ENCODE assay signal across 1 cellular context in genomic region chr13:42271337-42272114, GRCh38.
TF ChIP-seq lines count a peak whose summit lies in the region.

No MANE protein-coding gene starts in this region.

TF ChIP-seq in HEK293, 187 proteins besides CTCF, POLR2A, EP300 and RAD21 (continued from another document and continues in another):
- TF ChIP-seq ZNF488 (tag by site-specific recombination; IDR thresholded peaks at IDR 0.05): no peak
- TF ChIP-seq, protein P1, sequence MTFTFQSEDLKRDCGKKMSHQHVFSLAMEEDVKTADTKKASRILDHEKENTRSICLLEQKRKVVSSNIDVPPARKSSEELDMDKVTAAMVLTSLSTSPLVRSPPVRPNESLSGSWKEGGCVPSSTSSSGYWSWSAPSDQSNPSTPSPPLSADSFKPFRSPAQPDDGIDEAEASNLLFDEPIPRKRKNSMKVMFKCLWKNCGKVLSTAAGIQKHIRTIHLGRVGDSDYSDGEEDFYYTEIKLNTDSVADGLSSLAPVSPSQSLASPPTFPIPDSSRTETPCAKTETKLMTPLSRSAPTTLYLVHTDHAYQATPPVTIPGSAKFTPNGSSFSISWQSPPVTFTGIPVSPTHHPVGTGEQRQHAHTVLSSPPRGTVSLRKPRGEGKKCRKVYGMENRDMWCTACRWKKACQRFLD (tag by site-specific recombination; IDR thresholded peaks at IDR 0.05): no peak
- TF ChIP-seq KLF10 (tag by site-specific recombination; IDR thresholded peaks at IDR 0.05): peak; percentile 79; the same call in 1 of the 2 replicates
- peak; percentile 81 for TF ChIP-seq ZNF335 (tag by site-specific recombination; conservative IDR thresholded peaks at IDR 0.05)
- no peak for TF ChIP-seq ZNF169 (tag by site-specific recombination; IDR thresholded peaks at IDR 0.05)
- TF ChIP-seq BCL11B (tag by site-specific recombination; IDR thresholded peaks at IDR 0.05; ENCODE audit: low read depth): no peak
- no peak for TF ChIP-seq ZSCAN16 (tag by site-specific recombination; IDR thresholded peaks at IDR 0.05)
- no peak for TF ChIP-seq FEZF1 (tag by site-specific recombination; IDR thresholded peaks at IDR 0.05)
- TF ChIP-seq ZNF701 (tag by site-specific recombination; IDR thresholded peaks at IDR 0.05): no peak
- peak; percentile 64; the same call in 1 of the 2 replicates for TF ChIP-seq ZNF518A (tag by site-specific recombination; conservative IDR thresholded peaks at IDR 0.05; ENCODE audit: low read depth)
- no peak for TF ChIP-seq ZNF514 (tag by site-specific recombination; IDR thresholded peaks at IDR 0.05)
- no peak for TF ChIP-seq ZNF747 (tag by site-specific recombination; IDR thresholded peaks at IDR 0.05)
- TF ChIP-seq ZSCAN18 (tag by site-specific recombination; IDR thresholded peaks at IDR 0.05): no peak
- no peak for TF ChIP-seq ZNF707 (tag by site-specific recombination; IDR thresholded peaks at IDR 0.05)
- TF ChIP-seq ZNF596 (tag by site-specific recombination; IDR thresholded peaks at IDR 0.05): no peak
- TF ChIP-seq ZNF677 (tag by site-specific recombination; IDR thresholded peaks at IDR 0.05): no peak
- peak; percentile 52; the same call in 1 of the 2 replicates for TF ChIP-seq ZEB2 (tag by site-specific recombination; IDR thresholded peaks at IDR 0.05)
- TF ChIP-seq ZBTB20 (tag by site-specific recombination; IDR thresholded peaks at IDR 0.05): peak; percentile 47; the same call in 1 of the 2 replicates
- TF ChIP-seq, protein P2, sequence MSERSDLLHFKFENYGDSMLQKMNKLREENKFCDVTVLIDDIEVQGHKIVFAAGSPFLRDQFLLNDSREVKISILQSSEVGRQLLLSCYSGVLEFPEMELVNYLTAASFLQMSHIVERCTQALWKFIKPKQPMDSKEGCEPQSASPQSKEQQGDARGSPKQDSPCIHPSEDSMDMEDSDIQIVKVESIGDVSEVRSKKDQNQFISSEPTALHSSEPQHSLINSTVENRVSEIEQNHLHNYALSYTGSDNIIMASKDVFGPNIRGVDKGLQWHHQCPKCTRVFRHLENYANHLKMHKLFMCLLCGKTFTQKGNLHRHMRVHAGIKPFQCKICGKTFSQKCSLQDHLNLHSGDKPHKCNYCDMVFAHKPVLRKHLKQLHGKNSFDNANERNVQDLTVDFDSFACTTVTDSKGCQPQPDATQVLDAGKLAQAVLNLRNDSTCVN (tag by site-specific recombination; optimal IDR thresholded peaks at IDR 0.05): peak; percentile 30
- TF ChIP-seq ZNF626 (tag by site-specific recombination; IDR thresholded peaks at IDR 0.05): no peak
- TF ChIP-seq ZBTB48 (tag by site-specific recombination; IDR thresholded peaks at IDR 0.05): peak; percentile 95
- no peak for TF ChIP-seq ZFP41 (tag by site-specific recombination; IDR thresholded peaks at IDR 0.05; ENCODE audit: borderline replicate concordance)
- no peak for TF ChIP-seq TCF7L2 (IDR thresholded peaks at IDR 0.05; ENCODE audit: borderline replicate concordance, low read depth, low read length)
- TF ChIP-seq HOXD13 (CRISPR knock-in tag; IDR thresholded peaks at IDR 0.05; ENCODE audit: borderline replicate concordance): no peak
- TF ChIP-seq ZNF423 (tag by site-specific recombination; IDR thresholded peaks at IDR 0.05): no peak
- no peak for TF ChIP-seq ZNF768 (tag by site-specific recombination; IDR thresholded peaks at IDR 0.05)
- TF ChIP-seq ZNF221 (tag by site-specific recombination; IDR thresholded peaks at IDR 0.05; ENCODE audit: borderline replicate concordance): no peak
- 0 out of 2 replicates have a peak, but pooled peaks have one; percentile 64 for TF ChIP-seq ZNF202 (tag by site-specific recombination; IDR thresholded peaks at IDR 0.05; ENCODE audit: borderline replicate concordance)
- TF ChIP-seq SCRT1 (tag by site-specific recombination; IDR thresholded peaks at IDR 0.05; ENCODE audit: borderline replicate concordance): no peak
- TF ChIP-seq RBAK (tag by site-specific recombination; IDR thresholded peaks at IDR 0.05): no peak
- TF ChIP-seq, protein P3, sequence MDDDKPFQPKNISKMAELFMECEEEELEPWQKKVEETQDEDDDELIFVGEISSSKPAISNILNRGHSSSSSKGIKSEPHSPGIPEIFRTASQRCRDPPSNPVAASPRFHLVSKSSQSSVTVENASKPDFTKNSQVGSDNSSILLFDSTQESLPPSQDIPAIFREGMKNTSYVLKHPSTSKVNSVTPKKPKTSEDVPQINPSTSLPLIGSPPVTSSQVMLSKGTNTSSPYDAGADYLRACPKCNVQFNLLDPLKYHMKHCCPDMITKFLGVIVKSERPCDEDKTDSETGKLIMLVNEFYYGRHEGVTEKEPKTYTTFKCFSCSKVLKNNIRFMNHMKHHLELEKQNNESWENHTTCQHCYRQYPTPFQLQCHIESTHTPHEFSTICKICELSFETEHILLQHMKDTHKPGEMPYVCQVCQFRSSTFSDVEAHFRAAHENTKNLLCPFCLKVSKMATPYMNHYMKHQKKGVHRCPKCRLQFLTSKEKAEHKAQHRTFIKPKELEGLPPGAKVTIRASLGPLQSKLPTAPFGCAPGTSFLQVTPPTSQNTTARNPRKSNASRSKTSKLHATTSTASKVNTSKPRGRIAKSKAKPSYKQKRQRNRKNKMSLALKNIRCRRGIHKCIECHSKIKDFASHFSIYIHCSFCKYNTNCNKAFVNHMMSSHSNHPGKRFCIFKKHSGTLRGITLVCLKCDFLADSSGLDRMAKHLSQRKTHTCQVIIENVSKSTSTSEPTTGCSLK (tag by site-specific recombination; IDR thresholded peaks at IDR 0.05): no peak
- TF ChIP-seq, protein P4, sequence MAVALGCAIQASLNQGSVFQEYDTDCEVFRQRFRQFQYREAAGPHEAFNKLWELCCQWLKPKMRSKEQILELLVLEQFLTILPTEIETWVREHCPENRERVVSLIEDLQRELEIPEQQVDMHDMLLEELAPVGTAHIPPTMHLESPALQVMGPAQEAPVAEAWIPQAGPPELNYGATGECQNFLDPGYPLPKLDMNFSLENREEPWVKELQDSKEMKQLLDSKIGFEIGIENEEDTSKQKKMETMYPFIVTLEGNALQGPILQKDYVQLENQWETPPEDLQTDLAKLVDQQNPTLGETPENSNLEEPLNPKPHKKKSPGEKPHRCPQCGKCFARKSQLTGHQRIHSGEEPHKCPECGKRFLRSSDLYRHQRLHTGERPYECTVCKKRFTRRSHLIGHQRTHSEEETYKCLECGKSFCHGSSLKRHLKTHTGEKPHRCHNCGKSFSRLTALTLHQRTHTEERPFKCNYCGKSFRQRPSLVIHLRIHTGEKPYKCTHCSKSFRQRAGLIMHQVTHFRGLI (tag by site-specific recombination; IDR thresholded peaks at IDR 0.05): peak; percentile 66; the same call in 1 of the 2 replicates
- TF ChIP-seq ZNF398 (tag by site-specific recombination; IDR thresholded peaks at IDR 0.05): no peak
- TF ChIP-seq ZNF544 (tag by site-specific recombination; IDR thresholded peaks at IDR 0.05): no peak
- TF ChIP-seq ZNF529 (tag by site-specific recombination; IDR thresholded peaks at IDR 0.05; ENCODE audit: insufficient replicate concordance): no peak
- TF ChIP-seq ZNF10 (tag by site-specific recombination; IDR thresholded peaks at IDR 0.05): no peak
- TF ChIP-seq ZNF18 (tag by site-specific recombination; IDR thresholded peaks at IDR 0.05): no peak
- TF ChIP-seq, protein P5, sequence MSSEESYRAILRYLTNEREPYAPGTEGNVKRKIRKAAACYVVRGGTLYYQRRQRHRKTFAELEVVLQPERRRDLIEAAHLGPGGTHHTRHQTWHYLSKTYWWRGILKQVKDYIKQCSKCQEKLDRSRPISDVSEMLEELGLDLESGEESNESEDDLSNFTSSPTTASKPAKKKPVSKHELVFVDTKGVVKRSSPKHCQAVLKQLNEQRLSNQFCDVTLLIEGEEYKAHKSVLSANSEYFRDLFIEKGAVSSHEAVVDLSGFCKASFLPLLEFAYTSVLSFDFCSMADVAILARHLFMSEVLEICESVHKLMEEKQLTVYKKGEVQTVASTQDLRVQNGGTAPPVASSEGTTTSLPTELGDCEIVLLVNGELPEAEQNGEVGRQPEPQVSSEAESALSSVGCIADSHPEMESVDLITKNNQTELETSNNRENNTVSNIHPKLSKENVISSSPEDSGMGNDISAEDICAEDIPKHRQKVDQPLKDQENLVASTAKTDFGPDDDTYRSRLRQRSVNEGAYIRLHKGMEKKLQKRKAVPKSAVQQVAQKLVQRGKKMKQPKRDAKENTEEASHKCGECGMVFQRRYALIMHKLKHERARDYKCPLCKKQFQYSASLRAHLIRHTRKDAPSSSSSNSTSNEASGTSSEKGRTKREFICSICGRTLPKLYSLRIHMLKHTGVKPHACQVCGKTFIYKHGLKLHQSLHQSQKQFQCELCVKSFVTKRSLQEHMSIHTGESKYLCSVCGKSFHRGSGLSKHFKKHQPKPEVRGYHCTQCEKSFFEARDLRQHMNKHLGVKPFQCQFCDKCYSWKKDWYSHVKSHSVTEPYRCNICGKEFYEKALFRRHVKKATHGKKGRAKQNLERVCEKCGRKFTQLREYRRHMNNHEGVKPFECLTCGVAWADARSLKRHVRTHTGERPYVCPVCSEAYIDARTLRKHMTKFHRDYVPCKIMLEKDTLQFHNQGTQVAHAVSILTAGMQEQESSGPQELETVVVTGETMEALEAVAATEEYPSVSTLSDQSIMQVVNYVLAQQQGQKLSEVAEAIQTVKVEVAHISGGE (tag by site-specific recombination; conservative IDR thresholded peaks at IDR 0.05; ENCODE audit: low read depth): 0 out of 2 replicates have a peak, but pooled peaks have one; percentile 16
- TF ChIP-seq ZNF184 (tag by site-specific recombination; IDR thresholded peaks at IDR 0.05): no peak
- no peak for TF ChIP-seq ZNF311 (tag by site-specific recombination; IDR thresholded peaks at IDR 0.05; ENCODE audit: borderline replicate concordance)
- TF ChIP-seq ZBTB21 (tag by site-specific recombination; IDR thresholded peaks at IDR 0.05): 0 out of 2 replicates have a peak, but pooled peaks have one; percentile 13
